ENCODE assay signal across 9 cellular contexts in genomic region chr9:129549684-129550083, GRCh38.
DNase-seq lines count a peak whose midpoint lies in the region; ATAC-seq and TF ChIP-seq lines count a peak whose summit lies in the region.
"Had no signal": no experiment of that assay in that cellular context is flagged by ENCODE, and none has a peak within 500 bp of the region (broad histone marks: within the 10 kb centered on the region; RNA-seq: fewer than 3 reads in every experiment).

No MANE protein-coding gene starts in this region.

- H3K9me3 ChIP-seq in T-helper 17 cell (ENCODE audit: control insufficient read depth, low read length, poor library complexity, severe bottlenecking), result no peaks in the 10 kb centered on the region

- peak; percentile 75 for DNase-seq in AG08396 (ENCODE audit: low spot score)
- no peak for DNase-seq in T-helper 17 cell
- peak; percentile 51 for DNase-seq in fibroblast of the aortic adventitia (ENCODE audit: low read depth)
- no peak for DNase-seq in NCI-H2029 treated with DMSO at 0.1 percent for 48 hours (lab: John Stamatoyannopoulos, UW)
- DNase-seq: activated B cell treated with CpG ODN at 0.5 μM for 24 hours had no signal

- H3K36me3 Mint-ChIP-seq in T-helper 17 cell (ENCODE audit: low read depth), result peaks cover 2% of the 10 kb centered on the region
- H3K36me3 Mint-ChIP-seq in nephron (ENCODE audit: low read depth), result no peaks in the 10 kb centered on the region

- TF ChIP-seq CTCF in fibroblast of the aortic adventitia (IDR thresholded peaks at IDR 0.05; ENCODE audit: insufficient read depth, low read length) (no peak), nephron (IDR thresholded peaks at IDR 0.05; ENCODE audit: unreplicated experiment in 3 of 3) (no peak)

- H3K27ac Mint-ChIP-seq in T-helper 17 cell (peak overlapping the region; percentile 72), nephron (peak overlapping the region; percentile 96 to 98 (median 97))
- H3K27ac Mint-ChIP-seq: activated B cell treated with CpG ODN at 0.5 μM for 24 hours had no signal

- H3K4me3 ChIP-seq in fibroblast of the aortic adventitia (ENCODE audit: low read depth, low read length), result peak overlapping the region; percentile 53

- H3K4me1 Mint-ChIP-seq in T-helper 17 cell, result peaks cover 7% of the 10 kb centered on the region
- peaks cover 29% of the 10 kb centered on the region for H3K4me1 Mint-ChIP-seq in nephron

- no peaks in the 10 kb centered on the region for H3K9me3 Mint-ChIP-seq in nephron
- H3K9me3 Mint-ChIP-seq: activated B cell treated with CpG ODN at 0.5 μM for 24 hours had no signal

- no peak for ATAC-seq in T-helper 17 cell
- no peak for ATAC-seq in HG02970 (IDR thresholded peaks at IDR 0.05; ENCODE audit: low FRiP score, unreplicated experiment)
- no peak for ATAC-seq in activated CD4-positive, CD25-positive, alpha-beta regulatory T cell treated with anti-CD3 and anti-CD28 coated beads, Interleukin-2, amount 50 U/mL, for 24 hours
- ATAC-seq in GM21737 (IDR thresholded peaks at IDR 0.05; ENCODE audit: unreplicated experiment), result no peak

- H3K4me3 Mint-ChIP-seq in T-helper 17 cell (peak overlapping the region; percentile 83), nephron (peak overlapping the region; percentile 89 to 92 (median 92))

- H3K27me3 Mint-ChIP-seq in T-helper 17 cell (peaks cover 52% of the 10 kb centered on the region), nephron (ENCODE audit: low read depth) (peaks cover 8% of the 10 kb centered on the region)

Comparison
In these comparisons a context has a peak if more than half of its experiments do, and no peak if none do; other contexts are left out.
1. DNase-seq: peak in AG08396 (single experiment) and fibroblast of the aortic adventitia (single experiment); none in T-helper 17 cell (0 of 3) and NCI-H2029 treated with DMSO at 0.1 percent for 48 hours (single experiment).